14 cellular contexts compared by ENCODE assay signal in the genomic region with DNA sequence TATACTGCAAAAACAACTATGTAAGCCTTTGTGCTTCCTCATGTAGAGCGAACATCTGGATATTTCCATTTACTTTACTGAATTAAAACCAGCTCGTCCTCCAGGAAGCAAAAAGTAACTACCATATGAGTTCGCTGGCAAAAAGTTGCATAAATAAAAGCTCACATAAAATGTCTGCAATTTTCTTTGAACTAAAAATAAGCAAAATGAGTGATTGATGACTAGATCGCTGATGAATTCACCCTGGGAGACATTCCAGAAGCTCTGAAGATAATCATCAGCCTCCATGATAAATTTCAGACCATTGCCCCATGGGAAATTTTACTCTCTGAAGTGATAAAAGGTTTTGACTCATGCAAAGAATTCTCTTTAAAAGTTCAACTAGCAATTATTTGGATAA.
DNase-seq lines count a peak whose midpoint lies in the region; TF ChIP-seq lines count a peak whose summit lies in the region.
"Had no signal": no experiment of that assay in that cellular context is flagged by ENCODE, and none has a peak within 500 bp of the region (broad histone marks: within the 10 kb centered on the region; RNA-seq: fewer than 3 reads in every experiment).

No MANE protein-coding gene starts in this region.

- H3K27ac ChIP-seq in GM23248, result peak overlapping the region; percentile 64
- no peak overlapping the region for H3K27ac ChIP-seq in adrenal gland
- peak overlapping the region; percentile 51 for H3K27ac ChIP-seq in suprapubic skin
- H3K27ac ChIP-seq in CD4-positive, alpha-beta memory T cell (ENCODE audit: low read depth, low read length), result no peak overlapping the region
- H3K27ac ChIP-seq: thyroid gland had no signal

- H3K36me3 ChIP-seq in GM23248 (ENCODE audit: low read depth) (no peaks in the 10 kb centered on the region), adrenal gland (replicated peaks in 1 of 2) (no peaks in the 10 kb centered on the region), suprapubic skin (no peaks in the 10 kb centered on the region)
- H3K36me3 ChIP-seq in CD4-positive, alpha-beta memory T cell (ENCODE audit: insufficient read depth, low read length), result no peaks in the 10 kb centered on the region
- H3K36me3 ChIP-seq: thyroid gland had no signal

- 1% methylated on average over 4 of the region's 4 CpGs for WGBS in GM23248 (ENCODE audit: low coverage in 1 of 2, low lambda C conversion rate in 2 of 2, missing lambda C conversion rate in 2 of 2), 2 experiments
- WGBS in adrenal gland, 4 donors, result 21 to 27% (median 24%) methylated on average over 4 of the region's 4 CpGs
- 28% methylated on average over 4 of the region's 4 CpGs for WGBS in suprapubic skin

- no peaks in the 10 kb centered on the region for H3K9me3 Mint-ChIP-seq in CD4-positive, alpha-beta memory T cell
- H3K9me3 Mint-ChIP-seq: activated CD4-positive, alpha-beta T cell treated with anti-CD3 and anti-CD28 coated beads, Interleukin-2, amount 10 ng/mL, durations not matched to agents 24 days and 14 days; activated T-helper 1 cell treated with anti-CD3 and anti-CD28 coated beads, Interleukin-12 subunit alpha, Interleukin-12 subunit beta, Interleukin-2, Interleukin-4 antibody, amounts not matched to agents 30 ng/mL and 10 ng/mL and 1 ng/mL, durations not matched to agents 14 hours and 24 hours and 36 hours had no signal

- peak overlapping the region; percentile 54 for H3K4me3 ChIP-seq in GM23248
- no peak overlapping the region for H3K4me3 ChIP-seq in adrenal gland
- no peak overlapping the region for H3K4me3 ChIP-seq in foreskin fibroblast (ENCODE audit: low read depth in 1 of 2, low read length in 2 of 2)
- no peak overlapping the region for H3K4me3 ChIP-seq in suprapubic skin
- no peak overlapping the region for H3K4me3 ChIP-seq in CD4-positive, alpha-beta memory T cell (ENCODE audit: low read length in 2 of 2)
- H3K4me3 ChIP-seq: thyroid gland had no signal

- DNase-seq in GM23248 (peak; percentile 92), adrenal gland (peak in 5 of 7 donors; percentile 18 to 49 (median 26)), foreskin fibroblast (peak; percentile 87 to 90), suprapubic skin (ENCODE audit: low spot score in 2 of 2) (no peak), ureter (ENCODE audit: low spot score) (no peak)
- no peak for DNase-seq in effector CD8-positive, alpha-beta T cell (lab: John Stamatoyannopoulos, UW)
- no peak for DNase-seq in CD4-positive, alpha-beta memory T cell
- DNase-seq: activated CD4-positive, alpha-beta T cell treated with anti-CD3 and anti-CD28 coated beads, Interleukin-2, amount 10 ng/mL, durations not matched to agents 24 days and 14 days; DND-41; Kasumi-1; naive B cell; NCI-H2171; thyroid gland had no signal

- no peak for TF ChIP-seq EP300 in suprapubic skin (IDR thresholded peaks at IDR 0.05)

- H3K4me1 Mint-ChIP-seq in CD4-positive, alpha-beta memory T cell, result no peaks in the 10 kb centered on the region
- H3K4me1 Mint-ChIP-seq: activated CD4-positive, alpha-beta T cell treated with anti-CD3 and anti-CD28 coated beads, Interleukin-2, amount 10 ng/mL, durations not matched to agents 24 days and 14 days; naive B cell had no signal

- no peaks in the 10 kb centered on the region for H3K36me3 Mint-ChIP-seq in CD4-positive, alpha-beta memory T cell
- H3K36me3 Mint-ChIP-seq: naive B cell had no signal

- TF ChIP-seq POLR2A in adrenal gland (IDR thresholded peaks at IDR 0.05), result no peak
- TF ChIP-seq POLR2A in suprapubic skin (IDR thresholded peaks at IDR 0.05), result no peak

- H3K79me2 ChIP-seq in GM23248 (ENCODE audit: insufficient read depth), result no peaks in the 10 kb centered on the region

- intact Hi-C loops in adrenal gland (cut with DNase I), result no loop called here
- intact Hi-C loops in CD4-positive, alpha-beta memory T cell (cut with micrococcal nuclease), result no loop called here

- peak overlapping the region; percentile 17; the same call in 1 of the 2 replicates for H3K9ac ChIP-seq in GM23248

- TF ChIP-seq CTCF in adrenal gland (IDR thresholded peaks at IDR 0.05), result no peak
- TF ChIP-seq CTCF in foreskin fibroblast (IDR thresholded peaks at IDR 0.05; ENCODE audit: low read depth, low read length), result no peak
- no peak for TF ChIP-seq CTCF in suprapubic skin (IDR thresholded peaks at IDR 0.05)

- no peaks in the 10 kb centered on the region for H4K20me1 ChIP-seq in GM23248 (ENCODE audit: insufficient read depth)

- H3K4me3 Mint-ChIP-seq in CD4-positive, alpha-beta memory T cell, result no peak overlapping the region
- H3K4me3 Mint-ChIP-seq: activated CD4-positive, alpha-beta T cell treated with anti-CD3 and anti-CD28 coated beads, Interleukin-2, amount 10 ng/mL, durations not matched to agents 24 days and 14 days; activated T-helper 1 cell treated with anti-CD3 and anti-CD28 coated beads, Interleukin-12 subunit alpha, Interleukin-12 subunit beta, Interleukin-2, Interleukin-4 antibody, amounts not matched to agents 30 ng/mL and 10 ng/mL and 1 ng/mL, durations not matched to agents 14 hours and 24 hours and 36 hours; naive B cell had no signal

- H3K4me2 ChIP-seq in GM23248 (ENCODE audit: unreplicated experiment), result peak overlapping the region; percentile 71

- H3K27ac Mint-ChIP-seq in CD4-positive, alpha-beta memory T cell, result no peak overlapping the region
- H3K27ac Mint-ChIP-seq: activated CD4-positive, alpha-beta T cell treated with anti-CD3 and anti-CD28 coated beads, Interleukin-2, amount 10 ng/mL, durations not matched to agents 24 days and 14 days; activated T-helper 1 cell treated with anti-CD3 and anti-CD28 coated beads, Interleukin-12 subunit alpha, Interleukin-12 subunit beta, Interleukin-2, Interleukin-4 antibody, amounts not matched to agents 30 ng/mL and 10 ng/mL and 1 ng/mL, durations not matched to agents 14 hours and 24 hours and 36 hours; naive B cell had no signal

- peaks cover 42% of the 10 kb centered on the region for H3F3A ChIP-seq in GM23248 (ENCODE audit: insufficient read depth)

- peaks cover 9 to 11% of the 10 kb centered on the region in 2 donors for H3K27me3 Mint-ChIP-seq in CD4-positive, alpha-beta memory T cell

- POLR2A ChIA-PET in CD4-positive, alpha-beta memory T cell (lab: Charles Lee; ENCODE audit: partially characterized antibody), result no interaction called here

- peak overlapping the region; percentile 4; the same call in 1 of the 2 replicates for H2AFZ ChIP-seq in GM23248

- CTCF ChIA-PET in CD4-positive, alpha-beta memory T cell (lab: Charles Lee; ENCODE audit: partially characterized antibody), result no interaction called here

- peaks cover 43% of the 10 kb centered on the region for H3K4me1 ChIP-seq in GM23248 (ENCODE audit: insufficient read depth)
- H3K4me1 ChIP-seq in adrenal gland (replicated peaks in 1 of 2), result peaks cover 0 to 3% of the 10 kb centered on the region in 2 donors
- H3K4me1 ChIP-seq in suprapubic skin, result peaks cover 30% of the 10 kb centered on the region
- H3K4me1 ChIP-seq in CD4-positive, alpha-beta memory T cell (ENCODE audit: insufficient read depth, low read length), result no peaks in the 10 kb centered on the region
- H3K4me1 ChIP-seq: thyroid gland had no signal

- H3K27me3 ChIP-seq in GM23248 (replicated peaks; ENCODE audit: insufficient read depth), result no peaks in the 10 kb centered on the region
- H3K27me3 ChIP-seq in adrenal gland, result no peaks in the 10 kb centered on the region
- no peaks in the 10 kb centered on the region for H3K27me3 ChIP-seq in suprapubic skin
- no peaks in the 10 kb centered on the region for H3K27me3 ChIP-seq in CD4-positive, alpha-beta memory T cell (ENCODE audit: insufficient read depth, low read length)
- H3K27me3 ChIP-seq: thyroid gland had no signal

- in situ Hi-C loops in GM23248 (cut with MboI), result no loop called here

- H3K9me3 ChIP-seq in GM23248 (ENCODE audit: low read depth) (no peaks in the 10 kb centered on the region), adrenal gland (replicated peaks in 1 of 3) (no peaks in the 10 kb centered on the region), suprapubic skin (no peaks in the 10 kb centered on the region)
- H3K9me3 ChIP-seq in CD4-positive, alpha-beta memory T cell (ENCODE audit: control insufficient read depth in 1 of 2, low read length in 2 of 2), result no peaks in the 10 kb centered on the region
- H3K9me3 ChIP-seq: thyroid gland had no signal

- no peaks in the 10 kb centered on the region for H3K9me2 ChIP-seq in GM23248 (ENCODE audit: insufficient read depth)

Comparison
In these comparisons a context has a peak if more than half of its experiments do, and no peak if none do; other contexts are left out.
1. DNase-seq: peak in GM23248 (single experiment), adrenal gland (5 of 7) and foreskin fibroblast (2 of 2); none in suprapubic skin (0 of 2), effector CD8-positive, alpha-beta T cell (single experiment), ureter (single experiment) and CD4-positive, alpha-beta memory T cell (0 of 5).
2. H3K27ac ChIP-seq: peak in GM23248 (single experiment) and suprapubic skin (single experiment); none in adrenal gland (0 of 5) and CD4-positive, alpha-beta memory T cell (single experiment).